ENCODE assay signal across 8 cellular contexts in the genomic region with DNA sequence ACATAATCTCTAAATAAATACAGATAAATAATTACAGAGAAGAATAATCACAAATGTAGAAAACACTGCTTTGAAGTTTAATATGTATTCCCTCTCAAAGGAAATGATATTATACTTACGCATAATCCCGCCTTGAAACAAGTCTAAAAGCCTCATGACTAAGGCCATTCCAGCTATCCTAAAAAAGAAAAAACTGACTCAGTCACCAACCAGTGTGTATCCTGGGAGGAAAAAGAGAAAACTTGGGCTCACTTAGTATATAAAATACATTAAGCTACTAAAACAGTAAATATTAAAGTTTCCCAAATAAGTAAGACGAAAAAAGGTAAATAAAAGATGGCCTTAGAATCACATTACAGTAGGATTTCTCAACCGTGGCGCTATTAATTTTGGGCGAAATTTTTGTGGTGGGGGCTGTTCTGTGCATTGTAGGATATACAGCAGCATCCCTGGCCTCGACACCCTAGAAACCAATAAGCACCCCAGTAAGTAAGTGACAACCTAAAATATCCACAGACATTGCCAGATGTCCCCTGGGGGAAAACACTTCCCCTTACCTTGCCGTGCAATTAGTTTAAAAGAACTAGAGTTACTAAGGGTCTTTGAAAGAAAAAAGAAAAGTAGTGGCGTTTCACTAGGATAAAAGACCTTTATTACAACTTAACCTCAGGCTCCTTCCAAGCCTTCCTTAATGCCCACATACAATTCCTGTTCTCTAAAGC. TPM values are rescaled to one million over a fixed set of nuclear protein-coding genes. Genes with fewer than 3 reads are reported as not detected.
DNase-seq lines count a peak whose midpoint lies in the region; ATAC-seq, FAIRE-seq and TF ChIP-seq lines count a peak whose summit lies in the region.

No MANE protein-coding gene starts in this region.

- no peak for FAIRE-seq in endothelial cell of umbilical vein (lab: Jason Lieb, UNC)

- no peak for TF ChIP-seq POLR2A in endothelial cell of umbilical vein (IDR thresholded peaks at IDR 0.05; ENCODE audit: low read depth, low read length)

- BruUV-seq in Caco-2 (replicated peaks; lab: Mats Ljungman, UMichigan) (no TSS peak), PC-3 (replicated peaks; lab: Mats Ljungman, UMichigan) (no TSS peak), endothelial cell of umbilical vein (replicated peaks; lab: Mats Ljungman, UMichigan) (TSS peak; percentile 29)

- H3K79me2 ChIP-seq in PC-3 (ENCODE audit: low read length) (peaks cover 60% of the 10 kb centered on the region), endothelial cell of umbilical vein (ENCODE audit: control insufficient read depth, insufficient read depth, low read length) (peaks cover 47% of the 10 kb centered on the region)

- H3K4me3 Mint-ChIP-seq in Caco-2 (ENCODE audit: unreplicated experiment) (peak overlapping the region; percentile 99), osteocyte (ENCODE audit: unreplicated experiment) (peak overlapping the region; percentile 89)

- intact Hi-C loops in Caco-2 (cut with micrococcal nuclease; ENCODE audit: unreplicated experiment): loop anchor here (10.0 kb wide), 1 partner anchor 181 kb away; the partner anchor contains the start of gene CTNNA1
- intact Hi-C loops in PC-3 (cut with micrococcal nuclease): no loop called here
- intact Hi-C loops in endothelial cell of umbilical vein (cut with micrococcal nuclease): loop anchor here (2.0 kb wide), 1 partner anchor 181 kb away; no protein-coding TSS in a partner anchor

- H3K9me3 ChIP-seq in Caco-2 (no peaks in the 10 kb centered on the region), PC-3 (ENCODE audit: low read length) (no peaks in the 10 kb centered on the region), endothelial cell of umbilical vein (replicated peaks; ENCODE audit: control insufficient read depth, insufficient read depth, low read length) (no peaks in the 10 kb centered on the region)

- no peaks in the 10 kb centered on the region for H3K9me3 Mint-ChIP-seq in Caco-2 (ENCODE audit: unreplicated experiment)
- peaks cover 3% of the 10 kb centered on the region for H3K9me3 Mint-ChIP-seq in osteocyte (ENCODE audit: unreplicated experiment)

- peaks cover 24% of the 10 kb centered on the region for H4K20me1 ChIP-seq in PC-3 (ENCODE audit: low read length)
- H4K20me1 ChIP-seq in endothelial cell of umbilical vein (replicated peaks; ENCODE audit: control insufficient read depth, extremely low read depth, insufficient read depth, low read length): no peaks in the 10 kb centered on the region

- peaks cover 6% of the 10 kb centered on the region for H3K4me1 Mint-ChIP-seq in Caco-2 (ENCODE audit: low read depth, unreplicated experiment)
- H3K4me1 Mint-ChIP-seq in osteocyte (ENCODE audit: unreplicated experiment): peaks cover 29% of the 10 kb centered on the region

- H3K27ac Mint-ChIP-seq in Caco-2 (ENCODE audit: unreplicated experiment) (peak overlapping the region; percentile 99), osteocyte (ENCODE audit: unreplicated experiment) (peak overlapping the region; percentile 100)

- no peak overlapping the region for H2AFZ ChIP-seq in PC-3 (ENCODE audit: low read length)
- no peak overlapping the region for H2AFZ ChIP-seq in endothelial cell of umbilical vein (ENCODE audit: low read depth, low read length)

- no peaks in the 10 kb centered on the region for H3K9me1 ChIP-seq in endothelial cell of umbilical vein (replicated peaks; ENCODE audit: control insufficient read depth, extremely low read depth, insufficient read depth, low read length)

- POLR2A ChIA-PET in Caco-2 (lab: Charles Lee): no interaction called here
- POLR2A ChIA-PET in PC-3 (lab: Charles Lee; ENCODE audit: unreplicated experiment): no interaction called here
- POLR2A ChIA-PET in endothelial cell of umbilical vein (lab: Charles Lee): interaction anchor here (0.6 kb wide), 1 partner anchor 168 kb away, joined by 3 read pairs; no protein-coding TSS in a partner anchor

- H3K4me1 ChIP-seq in Caco-2: peaks cover 11% of the 10 kb centered on the region
- H3K4me1 ChIP-seq in PC-3 (ENCODE audit: insufficient read depth, low read length): peaks cover 16% of the 10 kb centered on the region; the same call in 1 of the 2 replicates
- peaks cover 10% of the 10 kb centered on the region for H3K4me1 ChIP-seq in endothelial cell of umbilical vein (ENCODE audit: control insufficient read depth, extremely low read depth, insufficient read depth, low read length)

- H3K9ac ChIP-seq in PC-3 (ENCODE audit: low read length): peak overlapping the region; percentile 100
- peak overlapping the region; percentile 99 for H3K9ac ChIP-seq in endothelial cell of umbilical vein (replicated peaks; ENCODE audit: extremely low read depth, insufficient read depth, low read length)

- H3K27ac ChIP-seq in PC-3 (ENCODE audit: low read length) (peak overlapping the region; percentile 93), endothelial cell of umbilical vein (ENCODE audit: insufficient read depth, low read depth, low read length) (peak overlapping the region; percentile 97)

- no peaks in the 10 kb centered on the region for H3K9me2 ChIP-seq in PC-3 (replicated peaks; ENCODE audit: low read length)

- TF ChIP-seq CTCF in Caco-2 (IDR thresholded peaks at IDR 0.05; ENCODE audit: insufficient read depth in 1 of 2, low read depth in 1 of 2, low read length in 1 of 2, severe bottlenecking in 1 of 2, unreplicated experiment in 1 of 2) (no peak), PC-3 (conservative IDR thresholded peaks at IDR 0.05; ENCODE audit: low read depth, low read length) (no peak), endothelial cell of umbilical vein (IDR thresholded peaks at IDR 0.05; ENCODE audit: extremely low read depth in 1 of 2, insufficient read depth in 1 of 2, low read depth in 1 of 2, low read length in 2 of 2) (no peak), osteocyte (IDR thresholded peaks at IDR 0.05) (no peak)

- DNase-seq in Caco-2 (no peak), PC-3 (peak; percentile 16), endothelial cell of umbilical vein (ENCODE audit: low read depth, low spot score) (no peak), osteocyte (ENCODE audit: extremely low spot score, unreplicated experiment) (no peak), DMS153 treated with DMSO at 0.1 percent for 48 hours (lab: John Stamatoyannopoulos, UW; ENCODE audit: unreplicated experiment) (no peak), SIG-M5 treated with dmso at 0.1 percent for 504 hours (lab: John Stamatoyannopoulos, UW; ENCODE audit: unreplicated experiment) (no peak), H4 (ENCODE audit: low spot score) (no peak), putamen (ENCODE audit: low spot score) (no peak)

- H3K36me3 Mint-ChIP-seq in Caco-2 (ENCODE audit: insufficient read depth, unreplicated experiment) (peaks cover 70% of the 10 kb centered on the region), osteocyte (ENCODE audit: unreplicated experiment) (peaks cover 35% of the 10 kb centered on the region)

- CTCF ChIA-PET in Caco-2 (lab: Charles Lee): no interaction called here
- CTCF ChIA-PET in PC-3 (lab: Charles Lee): no interaction called here
- CTCF ChIA-PET in endothelial cell of umbilical vein (lab: Charles Lee): interaction anchor here (0.6 to 1.2 kb wide), 2 partner anchors 688 to 717 kb away, joined by 3 to 4 read pairs; no protein-coding TSS in a partner anchor

- H3K36me3 ChIP-seq in Caco-2 (ENCODE audit: control insufficient read depth, insufficient read depth, low read length): peaks cover 11% of the 10 kb centered on the region
- H3K36me3 ChIP-seq in PC-3 (ENCODE audit: low read depth, low read length): peaks cover 37% of the 10 kb centered on the region
- H3K36me3 ChIP-seq in endothelial cell of umbilical vein (ENCODE audit: control insufficient read depth in 2 of 2, extremely low read depth in 1 of 2, insufficient read depth in 2 of 2, low read length in 2 of 2): peaks cover 15 to 20% of the 10 kb centered on the region in 2 experiments

- H3K4me2 ChIP-seq in PC-3 (ENCODE audit: low read length) (peak overlapping the region; percentile 88), endothelial cell of umbilical vein (ENCODE audit: insufficient read depth, low read length) (peak overlapping the region; percentile 99)

- H3K4me3 ChIP-seq in Caco-2 (ENCODE audit: low read depth, low read length) (peak overlapping the region; percentile 93), PC-3 (ENCODE audit: low read length) (peak overlapping the region; percentile 94), endothelial cell of umbilical vein (replicated peaks in 1 of 3; ENCODE audit: insufficient read depth in 1 of 3, low read depth in 1 of 3, low read length in 3 of 3) (peak overlapping the region; percentile 89 to 100 (median 100))

- peaks cover 2% of the 10 kb centered on the region for H3F3A ChIP-seq in PC-3 (ENCODE audit: low read length, unreplicated experiment)

- dilution Hi-C loops in endothelial cell of umbilical vein (cut with MboI; ENCODE audit: extremely low pct_ligation_motif_present, low sequenced_read_pairs): no loop called here

- ATAC-seq in PC-3: no peak

- no peaks in the 10 kb centered on the region for H3K27me3 Mint-ChIP-seq in Caco-2 (ENCODE audit: insufficient read depth, unreplicated experiment)
- H3K27me3 Mint-ChIP-seq in osteocyte (ENCODE audit: unreplicated experiment): no peaks in the 10 kb centered on the region

- H3K27me3 ChIP-seq in Caco-2 (replicated peaks; ENCODE audit: control insufficient read depth, insufficient read depth, low read length): no peaks in the 10 kb centered on the region
- H3K27me3 ChIP-seq in PC-3 (ENCODE audit: low read length): no peaks in the 10 kb centered on the region
- H3K27me3 ChIP-seq in endothelial cell of umbilical vein (ENCODE audit: control insufficient read depth in 2 of 2, insufficient read depth in 2 of 2, low read length in 2 of 2): no peaks in the 10 kb centered on the region

RNA-seq across cellular contexts. Expression of gene HSPA9, which starts 1.1 kb away (rescaled TPM):
- 533 and 537 TPM in 2 replicates for total RNA-seq in Caco-2 (2022)
- total RNA-seq in PC-3 (2014; rRNA removed): 346 and 432 TPM in 2 replicates
- 180 and 192 TPM in 2 replicates for total RNA-seq in endothelial cell of umbilical vein
- polyA plus RNA-seq in endothelial cell of umbilical vein: 62.7 and 99.6 TPM in 2 replicates
- polyA plus RNA-seq in endothelial cell of umbilical vein (2011; cell fraction: cytosol; rRNA removed): 82.6 and 84.8 TPM in 2 replicates
- polyA plus RNA-seq in endothelial cell of umbilical vein (2011; cell fraction: nucleus; rRNA removed): 150 and 190 TPM in 2 replicates
- 151 and 191 TPM in 2 replicates for polyA plus RNA-seq in endothelial cell of umbilical vein (2012)
- 211 and 258 TPM in 2 replicates for polyA minus RNA-seq in endothelial cell of umbilical vein
- 330 TPM for polyA minus RNA-seq in endothelial cell of umbilical vein (2011; cell fraction: cytosol; rRNA and poly(A)+ RNA removed)
- polyA minus RNA-seq in endothelial cell of umbilical vein (2011; cell fraction: nucleus; rRNA and poly(A)+ RNA removed): 109 and 114 TPM in 2 replicates
- 197 and 211 TPM in 2 replicates for total RNA-seq in osteocyte
- 647 and 690 TPM in 2 replicates for total RNA-seq in H4 (2014; rRNA removed; shearing (Covaris generic))

RNA-seq across cellular contexts. Expression of gene ETF1, which starts 31.1 kb away (rescaled TPM):
- total RNA-seq in Caco-2 (2022) (179 and 184 TPM in 2 replicates), PC-3 (2014; rRNA removed) (57.3 and 64.1 TPM in 2 replicates), endothelial cell of umbilical vein (103 and 114 TPM in 2 replicates), osteocyte (84.2 and 88.3 TPM in 2 replicates)
- 27.5 and 32.9 TPM in 2 replicates for polyA plus RNA-seq in endothelial cell of umbilical vein
- 41.6 and 46.3 TPM in 2 replicates for polyA plus RNA-seq in endothelial cell of umbilical vein (2011; cell fraction: cytosol; rRNA removed)
- 44.0 and 51.8 TPM in 2 replicates for polyA plus RNA-seq in endothelial cell of umbilical vein (2011; cell fraction: nucleus; rRNA removed)
- 68.3 and 105 TPM in 2 replicates for polyA plus RNA-seq in endothelial cell of umbilical vein (2012)
- polyA minus RNA-seq in endothelial cell of umbilical vein: 46.4 and 54.1 TPM in 2 replicates
- 66.0 TPM for polyA minus RNA-seq in endothelial cell of umbilical vein (2011; cell fraction: cytosol; rRNA and poly(A)+ RNA removed)
- 29.2 and 35.0 TPM in 2 replicates for polyA minus RNA-seq in endothelial cell of umbilical vein (2011; cell fraction: nucleus; rRNA and poly(A)+ RNA removed)
- total RNA-seq in H4 (2014; rRNA removed; shearing (Covaris generic)): 163 and 179 TPM in 2 replicates
